ENCODE assay signal across 8 cellular contexts in genomic region chr9:70257512-70257911, GRCh38. TPM values are rescaled to one million over a fixed set of nuclear protein-coding genes. Genes with fewer than 3 reads are reported as not detected.
DNase-seq lines count a peak whose midpoint lies in the region; ATAC-seq, FAIRE-seq and TF ChIP-seq lines count a peak whose summit lies in the region.

No MANE protein-coding gene starts in this region.

- no peak for FAIRE-seq in RCC 7860 (lab: Jason Lieb, UNC)
- no peak for FAIRE-seq in frontal cortex (lab: Jason Lieb, UNC)

- H3K36me3 ChIP-seq in left ventricle myocardium inferior: peaks cover 6% of the 10 kb centered on the region
- peaks cover 17% of the 10 kb centered on the region for H3K36me3 ChIP-seq in brain microvascular endothelial cell (replicated peaks)
- H3K36me3 ChIP-seq in mucosa of rectum (ENCODE audit: control insufficient read depth in 2 of 2, insufficient read depth in 2 of 2, low read length in 2 of 2): peaks cover 10% of the 10 kb centered on the region in 2 donors
- no peaks in the 10 kb centered on the region for H3K36me3 ChIP-seq in aorta (ENCODE audit: control insufficient read depth in 1 of 2, insufficient read depth in 2 of 2, low read length in 1 of 2)

- H3K4me1 ChIP-seq in left ventricle myocardium inferior (peaks cover 53% of the 10 kb centered on the region), mucosa of rectum (ENCODE audit: control insufficient read depth in 2 of 2, insufficient read depth in 2 of 2, low read length in 2 of 2) (peaks cover 15 to 36% of the 10 kb centered on the region in 2 donors), aorta (ENCODE audit: control insufficient read depth in 1 of 2, insufficient read depth in 2 of 2, low read length in 2 of 2) (peaks cover 6 to 10% of the 10 kb centered on the region in 2 donors)

- H3K27ac ChIP-seq in left ventricle myocardium inferior (replicated peaks): peak overlapping the region; percentile 95
- H3K27ac ChIP-seq in brain microvascular endothelial cell: peak overlapping the region; percentile 96
- peak overlapping the region; percentile 95 to 98 for H3K27ac ChIP-seq in mucosa of rectum (ENCODE audit: low read depth in 2 of 2, low read length in 2 of 2)
- peak overlapping the region in 1 of 2 donors; percentile 2 for H3K27ac ChIP-seq in aorta (ENCODE audit: low read depth in 1 of 2, low read length in 2 of 2)

- peak overlapping the region; percentile 98 to 99 for H3K9ac ChIP-seq in mucosa of rectum (ENCODE audit: low read depth in 1 of 2, low read length in 2 of 2)

- ATAC-seq in left ventricle myocardium superior (no peak), aorta (ENCODE audit: low FRiP score) (no peak)

- no peak for TF ChIP-seq CTCF in left ventricle myocardium inferior (IDR thresholded peaks at IDR 0.05; ENCODE audit: borderline replicate concordance)
- no peak for TF ChIP-seq CTCF in brain microvascular endothelial cell (IDR thresholded peaks at IDR 0.05; ENCODE audit: low read depth, low read length, missing control alignments)

- WGBS in aorta, 2 donors: 53 to 56% methylated on average over 3 of the region's 3 CpGs

- DNase-seq in left ventricle myocardium inferior (no peak), left ventricle myocardium superior (no peak), brain microvascular endothelial cell (no peak), aorta (no peak), NCI-H524 (lab: John Stamatoyannopoulos, UW) (no peak), RCC 7860 (ENCODE audit: low spot score) (no peak), frontal cortex (ENCODE audit: low spot score in 2 of 2) (no peak)

- H3K27me3 ChIP-seq in left ventricle myocardium inferior (ENCODE audit: low read depth) (no peaks in the 10 kb centered on the region), brain microvascular endothelial cell (replicated peaks) (no peaks in the 10 kb centered on the region), mucosa of rectum (ENCODE audit: control insufficient read depth in 2 of 2, insufficient read depth in 2 of 2, low read length in 2 of 2) (no peaks in the 10 kb centered on the region), aorta (ENCODE audit: control insufficient read depth in 1 of 2, insufficient read depth in 2 of 2, low read length in 1 of 2) (no peaks in the 10 kb centered on the region)

- H3K4me3 ChIP-seq in left ventricle myocardium inferior: peak overlapping the region; percentile 84
- no peak overlapping the region for H3K4me3 ChIP-seq in brain microvascular endothelial cell (ENCODE audit: low read depth, low read length)
- peak overlapping the region; percentile 92 to 98 for H3K4me3 ChIP-seq in mucosa of rectum (ENCODE audit: low read length in 2 of 2)
- peak overlapping the region; percentile 41 to 44 for H3K4me3 ChIP-seq in aorta (ENCODE audit: low read length in 2 of 2)

- no peaks in the 10 kb centered on the region for H3K9me3 ChIP-seq in left ventricle myocardium inferior (replicated peaks)
- H3K9me3 ChIP-seq in mucosa of rectum (ENCODE audit: control insufficient read depth in 2 of 2, low read length in 2 of 2): no peaks in the 10 kb centered on the region
- no peaks in the 10 kb centered on the region for H3K9me3 ChIP-seq in aorta (ENCODE audit: control insufficient read depth, low read length)

- in situ Hi-C loops in brain microvascular endothelial cell (cut with HindIII; ENCODE audit: low pct_ligation_motif_present, low sequenced_read_pairs): no loop called here

- intact Hi-C loops in left ventricle myocardium inferior (cut with micrococcal nuclease) (no loop called here), left ventricle myocardium superior (cut with micrococcal nuclease) (no loop called here), aorta (cut with DNase I) (loop anchor here in 1 of 2 donors (5.0 to 10.0 kb wide), 4 partner anchors 133 to 345 kb away; partner anchors contain the start of gene KLF9)

RNA-seq across cellular contexts. Expression of gene SMC5, which starts 1.3 kb away (rescaled TPM):
- 11.0 TPM for total RNA-seq in left ventricle myocardium inferior
- total RNA-seq in left ventricle myocardium superior: 10.5 TPM
- total RNA-seq in aorta: 10 to 100 TPM; 36.4 to 37.0 TPM
- 10 to 100 TPM; 10.3 to 19.0 TPM for polyA plus RNA-seq in aorta
- 36.3 TPM for total RNA-seq in frontal cortex
